Comparison of ENCODE assay signal across 8 cellular contexts in genomic region chrX:69222103-69223090, GRCh38. TPM values are rescaled to one million over a fixed set of nuclear protein-coding genes. Genes with fewer than 3 reads are reported as not detected.
DNase-seq lines count a peak whose midpoint lies in the region; ATAC-seq lines count a peak whose summit lies in the region.

No MANE protein-coding gene starts in this region.

- H3K4me3 Mint-ChIP-seq in activated CD4-positive, alpha-beta memory T cell treated with anti-CD3 and anti-CD28 coated beads for 36 hours, result no peak overlapping the region

- peaks cover 2% of the 10 kb centered on the region for H3K4me1 Mint-ChIP-seq in activated CD4-positive, alpha-beta memory T cell treated with anti-CD3 and anti-CD28 coated beads for 36 hours (ENCODE audit: low read depth)

- H3K9me3 Mint-ChIP-seq in activated CD4-positive, alpha-beta memory T cell treated with anti-CD3 and anti-CD28 coated beads for 36 hours, result no peaks in the 10 kb centered on the region

- no peak overlapping the region for H3K27ac Mint-ChIP-seq in activated CD4-positive, alpha-beta memory T cell treated with anti-CD3 and anti-CD28 coated beads for 36 hours

- DNase-seq in DMS79 (lab: John Stamatoyannopoulos, UW), result peak; percentile 53
- DNase-seq in NCI-H510A treated with DMSO at 0.1 percent for 48 hours (lab: John Stamatoyannopoulos, UW), result peak; percentile 47
- DNase-seq in activated CD4-positive, alpha-beta memory T cell treated with anti-CD3 and anti-CD28 coated beads for 36 hours, result peak; percentile 78
- DNase-seq in effector CD8-positive, alpha-beta T cell (lab: John Stamatoyannopoulos, UW), result peak; percentile 60
- peak; percentile 66 to 72 for DNase-seq in lung microvascular endothelial cell (ENCODE audit: low read depth in 2 of 2)
- peak; percentile 57 for DNase-seq in stimulated activated CD8-positive, alpha-beta memory T cell treated with anti-CD3 and anti-CD28 coated beads, Interleukin-15, amount 100 ng/mL, for 1 hour (ENCODE audit: low read depth)

- POLR2A ChIA-PET in activated CD4-positive, alpha-beta memory T cell treated with anti-CD3 and anti-CD28 coated beads for 36 hours (lab: Charles Lee), result no interaction called here

- no peaks in the 10 kb centered on the region for H3K27me3 Mint-ChIP-seq in activated CD4-positive, alpha-beta memory T cell treated with anti-CD3 and anti-CD28 coated beads for 36 hours

- peak; percentile 82 for ATAC-seq in HG02623 (IDR thresholded peaks at IDR 0.05; ENCODE audit: unreplicated experiment)
- ATAC-seq in HG03095 (IDR thresholded peaks at IDR 0.05; ENCODE audit: unreplicated experiment), result no peak

- intact Hi-C loops in activated CD4-positive, alpha-beta memory T cell treated with anti-CD3 and anti-CD28 coated beads for 36 hours (cut with micrococcal nuclease), result loop anchor here (1.0 to 10.0 kb wide), 4 partner anchors 62 to 490 kb away; no protein-coding TSS in a partner anchor

- H3K36me3 Mint-ChIP-seq in activated CD4-positive, alpha-beta memory T cell treated with anti-CD3 and anti-CD28 coated beads for 36 hours, result no peaks in the 10 kb centered on the region

- CTCF ChIA-PET in activated CD4-positive, alpha-beta memory T cell treated with anti-CD3 and anti-CD28 coated beads for 36 hours (lab: Charles Lee), result interaction anchor here (0.7 to 1.8 kb wide), 20 partner anchors 9 to 1026 kb away, joined by 3 to 58 read pairs (median 4); partner anchors contain the start of gene EFNB1

RNA-seq across cellular contexts. Expression of gene PJA1, which starts 57.1 kb away (rescaled TPM):
- total RNA-seq in activated CD4-positive, alpha-beta memory T cell treated with anti-CD3 and anti-CD28 coated beads for 36 hours, result 10 to 100 TPM; 20.7 to 22.1 TPM
- total RNA-seq in lung microvascular endothelial cell, result 9.2 and 16.3 TPM in 2 replicates
